ENCODE assay signal across 1 cellular context in genomic region chr11:306645-307371, GRCh38.
A peak's percentile ranks its signal among the peaks of the same experiment; 100 is the strongest.
TF ChIP-seq lines count a peak whose summit lies in the region.

No MANE protein-coding gene starts in this region.

TF ChIP-seq in K562, 482 proteins besides CTCF, POLR2A, EP300 and RAD21:
- TF ChIP-seq FOXA3 (CRISPR knock-in tag; conservative IDR thresholded peaks at IDR 0.05 in 1 of 2, IDR thresholded peaks at IDR 0.05 in 1 of 2) (0 out of 4 replicates have a peak, but pooled peaks of 1 of the 2 experiments have one; percentile 48), CREM (IDR thresholded peaks at IDR 0.05; ENCODE audit: low read depth) (no peak)
